33 cellular contexts compared by ENCODE assay signal in the genomic region with DNA sequence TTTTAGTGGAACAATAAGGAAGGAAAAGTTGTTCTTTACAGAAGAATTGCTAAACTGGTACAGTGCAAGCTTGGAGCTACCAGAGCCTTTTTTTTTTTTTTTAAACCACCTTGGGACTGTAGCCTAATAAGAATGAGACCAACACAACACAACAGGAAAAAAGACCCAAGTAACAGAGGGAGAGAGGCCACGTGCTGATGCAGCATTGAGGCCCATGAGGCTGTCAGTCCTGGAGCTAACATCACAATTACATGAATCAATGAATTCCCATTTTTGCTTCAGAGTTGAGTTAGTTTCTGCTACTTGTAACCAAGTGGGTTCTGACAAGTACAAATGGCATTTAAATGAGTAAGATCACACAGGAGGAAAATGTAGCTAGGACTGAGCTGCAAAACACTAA.
"Had no signal": no experiment of that assay in that cellular context is flagged by ENCODE, and none has a peak within 500 bp of the region (broad histone marks: within the 10 kb centered on the region; RNA-seq: fewer than 3 reads in every experiment).

No MANE protein-coding gene starts in this region.

- H3K36me3 Mint-ChIP-seq: activated naive CD4-positive, alpha-beta T cell treated with anti-CD3 and anti-CD28 coated beads, Interleukin-2, amount 10 ng/mL, durations not matched to agents 7 days and 5 days; activated naive CD8-positive, alpha-beta T cell had no signal

- FAIRE-seq: colon, endometrium, endothelial cell of umbilical vein had no signal

- H3K4me1 ChIP-seq: body of pancreas, gastroesophageal sphincter had no signal

- H3K9me3 Mint-ChIP-seq: activated CD4-positive, alpha-beta memory T cell treated with anti-CD3 and anti-CD28 coated beads, Interleukin-2, amount 10 ng/mL, durations not matched to agents 7 days and 5 days; activated CD4-positive, alpha-beta T cell treated with anti-CD3 and anti-CD28 coated beads, Interleukin-2, amount 10 ng/mL, durations not matched to agents 7 days and 5 days; activated naive CD4-positive, alpha-beta T cell treated with anti-CD3 and anti-CD28 coated beads, Interleukin-2, amount 10 ng/mL, durations not matched to agents 7 days and 5 days; activated T-cell treated with anti-CD3 and anti-CD28 coated beads, Interleukin-2, amount 50 U/mL, for 24 hours; activated T-cell treated with anti-CD3 and anti-CD28 coated beads, Interleukin-2, amount 50 U/mL, for 72 hours; effector memory CD8-positive, alpha-beta T cell had no signal

- H3K27ac Mint-ChIP-seq: activated CD4-positive, alpha-beta memory T cell treated with anti-CD3 and anti-CD28 coated beads, Interleukin-2, amount 10 ng/mL, durations not matched to agents 7 days and 5 days; activated CD4-positive, alpha-beta T cell treated with anti-CD3 and anti-CD28 coated beads, Interleukin-2, amount 10 ng/mL, durations not matched to agents 7 days and 5 days; activated naive CD4-positive, alpha-beta T cell treated with anti-CD3 and anti-CD28 coated beads, Interleukin-2, amount 10 ng/mL, durations not matched to agents 7 days and 5 days; activated naive CD8-positive, alpha-beta T cell; activated T-cell treated with anti-CD3 and anti-CD28 coated beads, Interleukin-2, amount 50 U/mL, for 24 hours; activated T-cell treated with anti-CD3 and anti-CD28 coated beads, Interleukin-2, amount 50 U/mL, for 72 hours; effector memory CD8-positive, alpha-beta T cell; T-helper 17 cell; T-helper 2 cell treated with Interferon-gamma antibody and Interleukin-4, amounts not matched to agents 5 μg/mL and 100 μg/mL, for 36 hours had no signal

- H3K4me1 Mint-ChIP-seq: activated CD4-positive, alpha-beta memory T cell treated with anti-CD3 and anti-CD28 coated beads, Interleukin-2, amount 10 ng/mL, durations not matched to agents 7 days and 5 days; activated CD4-positive, alpha-beta T cell treated with anti-CD3 and anti-CD28 coated beads, Interleukin-2, amount 10 ng/mL, durations not matched to agents 7 days and 5 days; activated naive CD4-positive, alpha-beta T cell treated with anti-CD3 and anti-CD28 coated beads, Interleukin-2, amount 10 ng/mL, durations not matched to agents 7 days and 5 days; T-helper 17 cell had no signal

- H3K27ac ChIP-seq: body of pancreas, epithelial cell of prostate, esophagus squamous epithelium, gastroesophageal sphincter, heart right ventricle had no signal

- H3K9me3 ChIP-seq: body of pancreas, esophagus squamous epithelium, gastroesophageal sphincter, heart right ventricle had no signal

- H3K27me3 Mint-ChIP-seq: activated CD4-positive, alpha-beta memory T cell treated with anti-CD3 and anti-CD28 coated beads, Interleukin-2, amount 10 ng/mL, durations not matched to agents 7 days and 5 days; activated naive CD4-positive, alpha-beta T cell treated with anti-CD3 and anti-CD28 coated beads, Interleukin-2, amount 10 ng/mL, durations not matched to agents 7 days and 5 days had no signal

- H3K4me3 Mint-ChIP-seq: activated CD4-positive, alpha-beta memory T cell treated with anti-CD3 and anti-CD28 coated beads, Interleukin-2, amount 10 ng/mL, durations not matched to agents 7 days and 5 days; activated CD4-positive, alpha-beta T cell treated with anti-CD3 and anti-CD28 coated beads, Interleukin-2, amount 10 ng/mL, durations not matched to agents 7 days and 5 days; activated naive CD4-positive, alpha-beta T cell treated with anti-CD3 and anti-CD28 coated beads, Interleukin-2, amount 10 ng/mL, durations not matched to agents 7 days and 5 days; activated naive CD8-positive, alpha-beta T cell; activated T-cell treated with anti-CD3 and anti-CD28 coated beads, Interleukin-2, amount 50 U/mL, for 24 hours; activated T-cell treated with anti-CD3 and anti-CD28 coated beads, Interleukin-2, amount 50 U/mL, for 72 hours; effector memory CD8-positive, alpha-beta T cell; T-helper 17 cell; T-helper 2 cell treated with Interferon-gamma antibody and Interleukin-4, amounts not matched to agents 5 μg/mL and 100 μg/mL, for 36 hours had no signal

- H3K4me3 ChIP-seq: body of pancreas, esophagus squamous epithelium, gastroesophageal sphincter, heart right ventricle had no signal

- ATAC-seq: activated T-cell treated with anti-CD3 and anti-CD28 coated beads, Interleukin-2, amount 50 U/mL, for 72 hours; body of pancreas; effector memory CD8-positive, alpha-beta T cell; gastroesophageal sphincter; heart right ventricle; T-helper 17 cell had no signal

- H3K27me3 ChIP-seq: body of pancreas, esophagus squamous epithelium, gastroesophageal sphincter, heart right ventricle had no signal

- DNase-seq: activated CD4-positive, alpha-beta memory T cell treated with anti-CD3 and anti-CD28 coated beads, Interleukin-2, amount 10 ng/mL, durations not matched to agents 7 days and 5 days; activated CD4-positive, alpha-beta T cell treated with anti-CD3 and anti-CD28 coated beads for 1 hour; activated CD4-positive, alpha-beta T cell treated with anti-CD3 and anti-CD28 coated beads for 4 hours; activated CD4-positive, alpha-beta T cell treated with anti-CD3 and anti-CD28 coated beads, Interleukin-2, amount 10 ng/mL, durations not matched to agents 7 days and 5 days; activated CD4-positive, alpha-beta T cell treated with anti-CD3 and anti-CD28 coated beads, Interleukin-2, amount 50 U/mL, for 4 hours; activated CD8-positive, alpha-beta memory T cell treated with anti-CD3 and anti-CD28 coated beads, Interleukin-2, amount 50 U/mL, for 48 hours; activated gamma-delta T cell; activated naive CD4-positive, alpha-beta T cell; activated naive CD4-positive, alpha-beta T cell treated with anti-CD3 and anti-CD28 coated beads, Interleukin-2, amount 10 ng/mL, durations not matched to agents 7 days and 5 days; activated T-cell treated with anti-CD3 and anti-CD28 coated beads for 4 hours; activated T-cell treated with anti-CD3 and anti-CD28 coated beads, Interleukin-2, amount 50 U/mL, for 24 hours; activated T-cell treated with anti-CD3 and anti-CD28 coated beads, Interleukin-2, amount 50 U/mL, for 72 hours; amniotic stem cell; aorta; body of pancreas; caudate nucleus; cortex of kidney; dermis blood vessel endothelial cell; effector CD4-positive, alpha-beta T cell; effector memory CD8-positive, alpha-beta T cell; esophagus squamous epithelium; foreskin melanocyte; heart right ventricle; T-helper 1 cell; T-helper 17 cell; T1000 had no signal

- H3K36me3 ChIP-seq: esophagus squamous epithelium, gastroesophageal sphincter, heart right ventricle had no signal
